ENCODE assay signal across 1 cellular context in genomic region chrX:53383376-53384087, GRCh38.
TF ChIP-seq lines count a peak whose summit lies in the region.

No MANE protein-coding gene starts in this region.

TF ChIP-seq in HepG2, 621 proteins besides CTCF, POLR2A, EP300 and RAD21 (continued from another document and continues in another):
- TF ChIP-seq YY1 (IDR thresholded peaks at IDR 0.05; ENCODE audit: insufficient read depth, insufficient replicate concordance, low read depth, low read length) (no peak), CEBPZ (IDR thresholded peaks at IDR 0.05; ENCODE audit: low read length) (no peak), TMF1 (CRISPR knock-in tag; IDR thresholded peaks at IDR 0.05; ENCODE audit: low read depth) (no peak), FOXA3 (CRISPR knock-in tag; IDR thresholded peaks at IDR 0.05) (peak; percentile 88), MYNN (CRISPR knock-in tag; IDR thresholded peaks at IDR 0.05; ENCODE audit: low read depth) (no peak), ISX (CRISPR knock-in tag; conservative IDR thresholded peaks at IDR 0.05) (no peak), SNRNP70 (IDR thresholded peaks at IDR 0.05; ENCODE audit: low read depth, low read length) (no peak), ZNF20 (CRISPR knock-in tag; IDR thresholded peaks at IDR 0.05) (no peak), ZEB1 (IDR thresholded peaks at IDR 0.05; ENCODE audit: insufficient replicate concordance, low read depth) (no peak), SKI (IDR thresholded peaks at IDR 0.05; ENCODE audit: partially characterized antibody) (peak; percentile 20), RORA (CRISPR knock-in tag; IDR thresholded peaks at IDR 0.05) (no peak), GATAD2A (CRISPR knock-in tag; IDR thresholded peaks at IDR 0.05) (peak; percentile 60), HOXA5 (CRISPR knock-in tag; IDR thresholded peaks at IDR 0.05) (no peak), ZNF782 (CRISPR knock-in tag; IDR thresholded peaks at IDR 0.05; ENCODE audit: borderline replicate concordance) (no peak), ZHX1 (CRISPR knock-in tag; IDR thresholded peaks at IDR 0.05; ENCODE audit: low read depth) (no peak), BATF2 (CRISPR knock-in tag; IDR thresholded peaks at IDR 0.05) (no peak), ZNF687 (CRISPR knock-in tag; IDR thresholded peaks at IDR 0.05) (no peak), KLF11 (CRISPR knock-in tag; IDR thresholded peaks at IDR 0.05) (no peak), ZNF563 (CRISPR knock-in tag; IDR thresholded peaks at IDR 0.05) (no peak), PRDM15 (CRISPR knock-in tag; IDR thresholded peaks at IDR 0.05) (no peak), ZNF772 (CRISPR knock-in tag; IDR thresholded peaks at IDR 0.05) (no peak), ZNF317 (CRISPR knock-in tag; IDR thresholded peaks at IDR 0.05) (peak; percentile 65; the same call in 1 of the 2 replicates), SOX5 (CRISPR knock-in tag; IDR thresholded peaks at IDR 0.05; ENCODE audit: borderline replicate concordance) (peak; percentile 34; the same call in 1 of the 2 replicates), PRPF4 (IDR thresholded peaks at IDR 0.05; ENCODE audit: low read depth, low read length, poor library complexity, severe bottlenecking) (no peak), ZHX2 (IDR thresholded peaks at IDR 0.05; ENCODE audit: low read depth) (no peak), ZHX2 (CRISPR knock-in tag; IDR thresholded peaks at IDR 0.05; ENCODE audit: borderline replicate concordance) (no peak), ZNF18 (CRISPR knock-in tag; IDR thresholded peaks at IDR 0.05; ENCODE audit: insufficient replicate concordance) (no peak), FOXO1 (CRISPR knock-in tag; IDR thresholded peaks at IDR 0.05) (no peak), ZNF546 (CRISPR knock-in tag; conservative IDR thresholded peaks at IDR 0.05) (no peak), REL (CRISPR knock-in tag; conservative IDR thresholded peaks at IDR 0.05) (no peak), ZMYM4 (CRISPR knock-in tag; IDR thresholded peaks at IDR 0.05) (no peak), STAT6 (CRISPR knock-in tag; IDR thresholded peaks at IDR 0.05; ENCODE audit: borderline replicate concordance) (no peak)
